ENCODE assay signal across 9 cellular contexts in genomic region chr16:31874354-31875111, GRCh38. TPM values are rescaled to one million over a fixed set of nuclear protein-coding genes. Genes with fewer than 3 reads are reported as not detected.
DNase-seq lines count a peak whose midpoint lies in the region; ATAC-seq, FAIRE-seq and TF ChIP-seq lines count a peak whose summit lies in the region.
"Had no signal": no experiment of that assay in that cellular context is flagged by ENCODE, and none has a peak within 500 bp of the region (broad histone marks: within the 10 kb centered on the region; RNA-seq: fewer than 3 reads in every experiment).

No MANE protein-coding gene starts in this region.

- peak overlapping the region; percentile 100 for H3K4me3 ChIP-seq in astrocyte (ENCODE audit: insufficient read depth, low read depth, low read length)
- H3K4me3 ChIP-seq in iPS-20b (ENCODE audit: low read length), result peak overlapping the region; percentile 84

- H3K9me3 Mint-ChIP-seq in astrocyte (ENCODE audit: unreplicated experiment), result no peaks in the 10 kb centered on the region
- peaks cover 0 to 2% of the 10 kb centered on the region in 2 donors for H3K9me3 Mint-ChIP-seq in stimulated activated naive B cell treated with anti-CD40 and anti-IgM and Interleukin-4, amounts not matched to agents 10 μg/mL and 1 μg/mL and 100 μg/mL, for 72 hours

- TF ChIP-seq CTCF in GM13976 (IDR thresholded peaks at IDR 0.05; ENCODE audit: borderline replicate concordance, control extremely low read depth, extremely low read depth, insufficient read depth, missing control alignments), result no peak
- no peak for TF ChIP-seq CTCF in astrocyte (IDR thresholded peaks at IDR 0.05; ENCODE audit: insufficient read depth, low read depth, low read length)

- no peaks in the 10 kb centered on the region for H3K9me3 ChIP-seq in astrocyte (ENCODE audit: insufficient read depth, low read depth, low read length)
- no peaks in the 10 kb centered on the region for H3K9me3 ChIP-seq in iPS-20b (ENCODE audit: insufficient read depth, low read depth, low read length)

- peak overlapping the region; percentile 82 for H2AFZ ChIP-seq in astrocyte (ENCODE audit: low read depth, low read length)

- H3K4me1 ChIP-seq in astrocyte (ENCODE audit: insufficient read depth, low read length), result peaks cover 39% of the 10 kb centered on the region
- peaks cover 5% of the 10 kb centered on the region; the same call in 1 of the 2 replicates for H3K4me1 ChIP-seq in iPS-20b (ENCODE audit: insufficient read depth, low read length)

- no peaks in the 10 kb centered on the region for H3K36me3 ChIP-seq in astrocyte (ENCODE audit: insufficient read depth, low read length)
- H3K36me3 ChIP-seq in iPS-20b (ENCODE audit: insufficient read depth, low read depth, low read length), result peaks cover 20% of the 10 kb centered on the region; the same call in 1 of the 2 replicates

- H3K4me2 ChIP-seq in astrocyte (ENCODE audit: low read length), result peak overlapping the region; percentile 99

- no peak for FAIRE-seq in astrocyte (lab: Jason Lieb, UNC)
- FAIRE-seq: TTC549 had no signal

- H3K4me3 Mint-ChIP-seq in astrocyte (ENCODE audit: unreplicated experiment), result peak overlapping the region; percentile 82
- peak overlapping the region; percentile 95 to 99 for H3K4me3 Mint-ChIP-seq in stimulated activated naive B cell treated with anti-CD40 and anti-IgM and Interleukin-4, amounts not matched to agents 10 μg/mL and 1 μg/mL and 100 μg/mL, for 72 hours

- peaks cover 37% of the 10 kb centered on the region for H3K4me1 Mint-ChIP-seq in astrocyte (ENCODE audit: low read depth, unreplicated experiment)
- peaks cover 44 to 75% of the 10 kb centered on the region in 2 donors for H3K4me1 Mint-ChIP-seq in stimulated activated naive B cell treated with anti-CD40 and anti-IgM and Interleukin-4, amounts not matched to agents 10 μg/mL and 1 μg/mL and 100 μg/mL, for 72 hours

- H4K20me1 ChIP-seq in astrocyte (ENCODE audit: insufficient read depth, low read length), result peaks cover 30% of the 10 kb centered on the region

- H3K27me3 ChIP-seq in astrocyte (ENCODE audit: insufficient read depth, low read length) (no peaks in the 10 kb centered on the region), iPS-20b (ENCODE audit: insufficient read depth, low read length) (no peaks in the 10 kb centered on the region)

- H3K36me3 Mint-ChIP-seq in astrocyte (ENCODE audit: low read depth, unreplicated experiment), result peaks cover 3% of the 10 kb centered on the region
- peaks cover 39 to 43% of the 10 kb centered on the region in 2 donors for H3K36me3 Mint-ChIP-seq in stimulated activated naive B cell treated with anti-CD40 and anti-IgM and Interleukin-4, amounts not matched to agents 10 μg/mL and 1 μg/mL and 100 μg/mL, for 72 hours

- ATAC-seq in HG03039 (IDR thresholded peaks at IDR 0.05; ENCODE audit: unreplicated experiment), result peak; percentile 28
- peak; percentile 69 to 72 for ATAC-seq in stimulated activated naive B cell treated with anti-CD40 and anti-IgM and Interleukin-4, amounts not matched to agents 10 μg/mL and 1 μg/mL and 100 μg/mL, for 72 hours (replicated peaks)

- DNase-seq in AG20443 (ENCODE audit: low spot score), result peak; percentile 46
- peak; percentile 52 for DNase-seq in GM13976 (ENCODE audit: low spot score)
- DNase-seq in NOMO-1 treated with dmso at 0.1 percent for 144 hours (lab: John Stamatoyannopoulos, UW; ENCODE audit: unreplicated experiment), result peak; percentile 62
- DNase-seq in astrocyte (ENCODE audit: low read depth), result peak; percentile 47
- peak; percentile 79 for DNase-seq in stimulated activated naive B cell treated with anti-CD40 and anti-IgM and Interleukin-4, amounts not matched to agents 10 μg/mL and 1 μg/mL and 100 μg/mL, for 72 hours
- DNase-seq in OCI-M2 (lab: John Stamatoyannopoulos, UW; ENCODE audit: unreplicated experiment), result no peak

- peak overlapping the region; percentile 50 for H3K27ac Mint-ChIP-seq in astrocyte (ENCODE audit: unreplicated experiment)
- peak overlapping the region; percentile 100 for H3K27ac Mint-ChIP-seq in stimulated activated naive B cell treated with anti-CD40 and anti-IgM and Interleukin-4, amounts not matched to agents 10 μg/mL and 1 μg/mL and 100 μg/mL, for 72 hours

- in situ Hi-C loops in GM13976 (cut with MboI; ENCODE audit: low sequenced_read_pairs, unreplicated experiment), result loop anchor here (25.0 kb wide), 1 partner anchor 912 kb away; the partner anchor contains the start of gene SETD1A

- peak overlapping the region; percentile 99 for H3K9ac ChIP-seq in astrocyte (ENCODE audit: low read length)
- peak overlapping the region; percentile 94 for H3K9ac ChIP-seq in iPS-20b (ENCODE audit: low read depth, low read length)

- peaks cover 56% of the 10 kb centered on the region for H3K79me2 ChIP-seq in astrocyte (ENCODE audit: insufficient read depth, low read length)

- peaks cover 2% of the 10 kb centered on the region for H3K27me3 Mint-ChIP-seq in astrocyte (ENCODE audit: low read depth, unreplicated experiment)
- no peaks in the 10 kb centered on the region for H3K27me3 Mint-ChIP-seq in stimulated activated naive B cell treated with anti-CD40 and anti-IgM and Interleukin-4, amounts not matched to agents 10 μg/mL and 1 μg/mL and 100 μg/mL, for 72 hours

- H3K27ac ChIP-seq in astrocyte (ENCODE audit: low read depth, low read length) (peak overlapping the region; percentile 93), iPS-20b (ENCODE audit: low read length) (peak overlapping the region; percentile 82)

RNA-seq across cellular contexts. Expression of gene ZNF267, which starts 0.9 kb away (rescaled TPM):
- total RNA-seq in astrocyte, result 16.5 and 19.6 TPM in 2 replicates
